Comparison of ENCODE assay signal across 19 cellular contexts in genomic region chr13:56906909-56907308, GRCh38.
DNase-seq lines count a peak whose midpoint lies in the region; ATAC-seq and TF ChIP-seq lines count a peak whose summit lies in the region.
"Had no signal": no experiment of that assay in that cellular context is flagged by ENCODE, and none has a peak within 500 bp of the region (broad histone marks: within the 10 kb centered on the region; RNA-seq: fewer than 3 reads in every experiment).

No MANE protein-coding gene starts in this region.

- no peaks in the 10 kb centered on the region for H3K4me1 ChIP-seq in neural progenitor cell
- H3K4me1 ChIP-seq: BLaER1 treated with 17β-estradiol and CSF1 and Interleukin-3, amounts not matched to agents 10 nM and 100 nM; HAP-1 had no signal

- no peak overlapping the region for H3K9ac ChIP-seq in neural progenitor cell
- H3K9ac ChIP-seq: BLaER1 treated with 17β-estradiol and CSF1 and Interleukin-3, amounts not matched to agents 10 nM and 100 nM; GM23248 had no signal

- peak; percentile 1 for DNase-seq in HPDE6-E6E7 (ENCODE audit: extremely low spot score)
- DNase-seq in epithelial cell of esophagus (ENCODE audit: low read depth): peak; percentile 16
- DNase-seq in neural progenitor cell (ENCODE audit: low spot score): no peak
- no peak for DNase-seq in NCI-H2081 treated with DMSO at 0.1 percent for 48 hours (lab: John Stamatoyannopoulos, UW)
- no peak for DNase-seq in DMS153 (lab: John Stamatoyannopoulos, UW)
- no peak for DNase-seq in activated naive CD8-positive, alpha-beta T cell treated with anti-CD3 and anti-CD28 coated beads, Interleukin-2, amount 50 U/mL, for 24 hours
- DNase-seq: Calu3; CD8-positive, alpha-beta T cell; DMS53; DND-41; EL; GM23248; IMR-90 had no signal

- no peaks in the 10 kb centered on the region for H3K36me3 ChIP-seq in neural progenitor cell
- H3K36me3 ChIP-seq: BLaER1 treated with 17β-estradiol and CSF1 and Interleukin-3, amounts not matched to agents 10 nM and 100 nM; HAP-1 had no signal

- no peak overlapping the region for H3K27ac Mint-ChIP-seq in neural progenitor cell
- no peak overlapping the region for H3K27ac Mint-ChIP-seq in activated naive CD8-positive, alpha-beta T cell treated with anti-CD3 and anti-CD28 coated beads, Interleukin-2, amount 50 U/mL, for 24 hours
- H3K27ac Mint-ChIP-seq: B cell; CD8-positive, alpha-beta T cell had no signal

- H3K4me3 ChIP-seq in epithelial cell of esophagus (ENCODE audit: low read length) (no peak overlapping the region), neural progenitor cell (no peak overlapping the region)
- H3K4me3 ChIP-seq: BLaER1 treated with 17β-estradiol and CSF1 and Interleukin-3, amounts not matched to agents 10 nM and 100 nM; GM12878; GM23248; HAP-1 had no signal

- no peaks in the 10 kb centered on the region for H4K20me1 ChIP-seq in neural progenitor cell (ENCODE audit: low read depth)
- H4K20me1 ChIP-seq: BLaER1 treated with 17β-estradiol and CSF1 and Interleukin-3, amounts not matched to agents 10 nM and 100 nM had no signal

- H3F3A ChIP-seq in neural progenitor cell (ENCODE audit: low read depth): no peaks in the 10 kb centered on the region

- H3K4me3 Mint-ChIP-seq in neural progenitor cell: no peak overlapping the region
- no peak overlapping the region for H3K4me3 Mint-ChIP-seq in activated naive CD8-positive, alpha-beta T cell treated with anti-CD3 and anti-CD28 coated beads, Interleukin-2, amount 50 U/mL, for 24 hours
- H3K4me3 Mint-ChIP-seq: B cell; CD8-positive, alpha-beta T cell had no signal

- H3K9me3 Mint-ChIP-seq in neural progenitor cell: no peaks in the 10 kb centered on the region
- H3K9me3 Mint-ChIP-seq in activated naive CD8-positive, alpha-beta T cell treated with anti-CD3 and anti-CD28 coated beads, Interleukin-2, amount 50 U/mL, for 24 hours: peaks cover 12% of the 10 kb centered on the region

- TF ChIP-seq CTCF in epithelial cell of esophagus (IDR thresholded peaks at IDR 0.05; ENCODE audit: insufficient read depth, low read depth, low read length, missing control alignments) (no peak), neural progenitor cell (IDR thresholded peaks at IDR 0.05) (no peak)

- no peaks in the 10 kb centered on the region for H3K4me1 Mint-ChIP-seq in neural progenitor cell
- H3K4me1 Mint-ChIP-seq in activated naive CD8-positive, alpha-beta T cell treated with anti-CD3 and anti-CD28 coated beads, Interleukin-2, amount 50 U/mL, for 24 hours: no peaks in the 10 kb centered on the region
- H3K4me1 Mint-ChIP-seq: B cell had no signal

- TF ChIP-seq POLR2A in GM18505 (IDR thresholded peaks at IDR 0.05; ENCODE audit: borderline replicate concordance, extremely low read depth, insufficient read depth, insufficient read length): no peak

- H3K9me3 ChIP-seq in neural progenitor cell (ENCODE audit: low read depth): no peaks in the 10 kb centered on the region
- H3K9me3 ChIP-seq: HAP-1 had no signal

- no peak overlapping the region for H3K27ac ChIP-seq in neural progenitor cell
- H3K27ac ChIP-seq: BLaER1 treated with 17β-estradiol and CSF1 and Interleukin-3, amounts not matched to agents 10 nM and 100 nM; GM23248 had no signal

- peak overlapping the region; percentile 90 for H2AFZ ChIP-seq in neural progenitor cell (replicated peaks)
- H2AFZ ChIP-seq: GM23248 had no signal

- H3K4me2 ChIP-seq in neural progenitor cell: no peak overlapping the region
- H3K4me2 ChIP-seq: BLaER1 treated with 17β-estradiol and CSF1 and Interleukin-3, amounts not matched to agents 10 nM and 100 nM had no signal

- no peaks in the 10 kb centered on the region for H3K27me3 Mint-ChIP-seq in neural progenitor cell (ENCODE audit: insufficient read depth, low read depth)
- H3K27me3 Mint-ChIP-seq in activated naive CD8-positive, alpha-beta T cell treated with anti-CD3 and anti-CD28 coated beads, Interleukin-2, amount 50 U/mL, for 24 hours: no peaks in the 10 kb centered on the region
- H3K27me3 Mint-ChIP-seq: B cell had no signal

- peak; percentile 75 for ATAC-seq in SK-N-SH treated with all-trans-retinoic acid at 6 μM for 48 hours
- no peak for ATAC-seq in GM18505 (IDR thresholded peaks at IDR 0.05; ENCODE audit: unreplicated experiment)
- ATAC-seq in activated naive CD8-positive, alpha-beta T cell treated with anti-CD3 and anti-CD28 coated beads, Interleukin-2, amount 50 U/mL, for 24 hours: no peak
- ATAC-seq: CD8-positive, alpha-beta T cell; GM12878 had no signal

- no peaks in the 10 kb centered on the region for H3K36me3 Mint-ChIP-seq in neural progenitor cell
- no peaks in the 10 kb centered on the region for H3K36me3 Mint-ChIP-seq in activated naive CD8-positive, alpha-beta T cell treated with anti-CD3 and anti-CD28 coated beads, Interleukin-2, amount 50 U/mL, for 24 hours (ENCODE audit: low read depth)
- H3K36me3 Mint-ChIP-seq: CD8-positive, alpha-beta T cell had no signal

- H3K79me2 ChIP-seq in neural progenitor cell (ENCODE audit: low read depth): no peaks in the 10 kb centered on the region

- H3K27me3 ChIP-seq in neural progenitor cell: no peaks in the 10 kb centered on the region
- H3K27me3 ChIP-seq: BLaER1 treated with 17β-estradiol and CSF1 and Interleukin-3, amounts not matched to agents 10 nM and 100 nM had no signal

TF ChIP-seq in SK-N-SH treated with all-trans-retinoic acid at 6 μM for 48 hours, 23 proteins besides CTCF, POLR2A, EP300 and RAD21:
- TF ChIP-seq SNAI2 (CRISPR knock-in tag; IDR thresholded peaks at IDR 0.05) (no peak), ESRRG (CRISPR knock-in tag; IDR thresholded peaks at IDR 0.05) (no peak)
TF ChIP-seq in SK-N-SH treated with all-trans-retinoic acid at 6 μM for 48 hours: peak in this region for 0.

Comparison
In these comparisons a context has a peak if more than half of its experiments do, and no peak if none do; other contexts are left out.
1. DNase-seq: peak in HPDE6-E6E7 (single experiment) and epithelial cell of esophagus (single experiment); none in neural progenitor cell (single experiment), NCI-H2081 treated with DMSO at 0.1 percent for 48 hours (single experiment), DMS153 (single experiment) and activated naive CD8-positive, alpha-beta T cell treated with anti-CD3 and anti-CD28 coated beads, Interleukin-2, amount 50 U/mL, for 24 hours (single experiment).